ENCODE assay signal across 1 cellular context in the genomic region with DNA sequence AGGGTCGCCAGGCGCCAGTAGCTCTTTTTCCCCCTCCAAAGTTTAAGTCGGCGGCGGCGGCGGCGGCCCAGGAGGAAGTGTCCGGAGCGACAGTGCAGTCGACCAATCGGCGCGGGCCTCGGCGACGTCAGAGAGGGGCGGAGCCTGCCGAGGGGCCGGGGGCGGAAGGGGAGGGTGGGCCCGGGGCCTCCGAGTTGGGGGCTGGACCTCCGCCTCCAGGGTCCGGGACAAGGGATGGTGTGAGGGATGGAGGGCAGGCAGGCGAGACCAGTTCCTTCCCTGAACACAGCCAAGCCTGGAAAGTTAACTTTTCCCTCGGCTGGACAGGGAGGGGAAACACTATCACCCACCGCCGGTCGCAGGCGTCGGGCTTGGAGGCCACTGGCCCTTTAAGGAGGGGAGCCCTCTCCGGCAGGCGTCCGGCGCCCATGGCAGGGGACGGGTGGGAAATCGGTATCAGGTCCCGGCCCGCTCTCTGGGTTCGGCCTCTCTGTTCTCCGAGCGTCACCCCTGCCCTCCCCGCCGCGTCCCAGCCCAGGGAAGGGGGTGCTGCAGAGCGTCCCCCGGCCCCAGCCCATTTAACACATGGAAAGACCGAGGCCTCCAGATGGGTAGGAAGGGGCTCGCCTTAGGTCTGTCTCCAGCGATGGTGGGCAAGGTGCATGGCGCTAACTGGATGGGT.
TF ChIP-seq lines count a peak whose summit lies in the region.

A gene (minus strand): TSS at position 81 of the 682 bp plus-strand sequence. CDS start 744 bp downstream, outside the sequence.

TF ChIP-seq in HepG2, 621 proteins besides CTCF, POLR2A, EP300 and RAD21 (continued from another document and continues in another):
- TF ChIP-seq, protein P1, sequence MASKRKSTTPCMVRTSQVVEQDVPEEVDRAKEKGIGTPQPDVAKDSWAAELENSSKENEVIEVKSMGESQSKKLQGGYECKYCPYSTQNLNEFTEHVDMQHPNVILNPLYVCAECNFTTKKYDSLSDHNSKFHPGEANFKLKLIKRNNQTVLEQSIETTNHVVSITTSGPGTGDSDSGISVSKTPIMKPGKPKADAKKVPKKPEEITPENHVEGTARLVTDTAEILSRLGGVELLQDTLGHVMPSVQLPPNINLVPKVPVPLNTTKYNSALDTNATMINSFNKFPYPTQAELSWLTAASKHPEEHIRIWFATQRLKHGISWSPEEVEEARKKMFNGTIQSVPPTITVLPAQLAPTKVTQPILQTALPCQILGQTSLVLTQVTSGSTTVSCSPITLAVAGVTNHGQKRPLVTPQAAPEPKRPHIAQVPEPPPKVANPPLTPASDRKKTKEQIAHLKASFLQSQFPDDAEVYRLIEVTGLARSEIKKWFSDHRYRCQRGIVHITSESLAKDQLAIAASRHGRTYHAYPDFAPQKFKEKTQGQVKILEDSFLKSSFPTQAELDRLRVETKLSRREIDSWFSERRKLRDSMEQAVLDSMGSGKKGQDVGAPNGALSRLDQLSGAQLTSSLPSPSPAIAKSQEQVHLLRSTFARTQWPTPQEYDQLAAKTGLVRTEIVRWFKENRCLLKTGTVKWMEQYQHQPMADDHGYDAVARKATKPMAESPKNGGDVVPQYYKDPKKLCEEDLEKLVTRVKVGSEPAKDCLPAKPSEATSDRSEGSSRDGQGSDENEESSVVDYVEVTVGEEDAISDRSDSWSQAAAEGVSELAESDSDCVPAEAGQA (IDR thresholded peaks at IDR 0.05; ENCODE audit: low read depth) = no peak
- TF ChIP-seq, protein P1 (CRISPR knock-in tag; IDR thresholded peaks at IDR 0.05; ENCODE audit: borderline replicate concordance) = no peak
- TF ChIP-seq ZSCAN31 (CRISPR knock-in tag; IDR thresholded peaks at IDR 0.05; ENCODE audit: low read depth) (no peak), PAX8 (CRISPR knock-in tag; IDR thresholded peaks at IDR 0.05; ENCODE audit: borderline replicate concordance) (no peak), CEBPG (CRISPR knock-in tag; IDR thresholded peaks at IDR 0.05) (no peak), ZNF382 (CRISPR knock-in tag; IDR thresholded peaks at IDR 0.05; ENCODE audit: borderline replicate concordance) (no peak), NKX3-1 (CRISPR knock-in tag; IDR thresholded peaks at IDR 0.05) (no peak), ATAD3A (CRISPR knock-in tag; IDR thresholded peaks at IDR 0.05) (no peak), CAMTA2 (CRISPR knock-in tag; IDR thresholded peaks at IDR 0.05; ENCODE audit: borderline replicate concordance) (no peak), ZNF44 (CRISPR knock-in tag; IDR thresholded peaks at IDR 0.05) (no peak), ZNF160 (CRISPR knock-in tag; IDR thresholded peaks at IDR 0.05) (no peak), MIER2 (CRISPR knock-in tag; IDR thresholded peaks at IDR 0.05) (no peak), ZNF788 (CRISPR knock-in tag; IDR thresholded peaks at IDR 0.05; ENCODE audit: borderline replicate concordance) (peak; percentile 56; the same call in 1 of the 2 replicates), POLR2AphosphoS5 (IDR thresholded peaks at IDR 0.05; ENCODE audit: low read depth, low read length) (peak; percentile 39; the same call in 1 of the 2 replicates), HNRNPL (IDR thresholded peaks at IDR 0.05; ENCODE audit: low read depth, low read length) (no peak), ZNF510 (CRISPR knock-in tag; IDR thresholded peaks at IDR 0.05; ENCODE audit: low read depth) (no peak), ZNF232 (CRISPR knock-in tag; IDR thresholded peaks at IDR 0.05; ENCODE audit: borderline replicate concordance) (no peak), ZNF777 (CRISPR knock-in tag; IDR thresholded peaks at IDR 0.05) (no peak), ZNF776 (CRISPR knock-in tag; IDR thresholded peaks at IDR 0.05) (no peak), SMAD1 (CRISPR knock-in tag; IDR thresholded peaks at IDR 0.05; ENCODE audit: borderline replicate concordance, low read depth) (no peak)
- TF ChIP-seq, protein P2, sequence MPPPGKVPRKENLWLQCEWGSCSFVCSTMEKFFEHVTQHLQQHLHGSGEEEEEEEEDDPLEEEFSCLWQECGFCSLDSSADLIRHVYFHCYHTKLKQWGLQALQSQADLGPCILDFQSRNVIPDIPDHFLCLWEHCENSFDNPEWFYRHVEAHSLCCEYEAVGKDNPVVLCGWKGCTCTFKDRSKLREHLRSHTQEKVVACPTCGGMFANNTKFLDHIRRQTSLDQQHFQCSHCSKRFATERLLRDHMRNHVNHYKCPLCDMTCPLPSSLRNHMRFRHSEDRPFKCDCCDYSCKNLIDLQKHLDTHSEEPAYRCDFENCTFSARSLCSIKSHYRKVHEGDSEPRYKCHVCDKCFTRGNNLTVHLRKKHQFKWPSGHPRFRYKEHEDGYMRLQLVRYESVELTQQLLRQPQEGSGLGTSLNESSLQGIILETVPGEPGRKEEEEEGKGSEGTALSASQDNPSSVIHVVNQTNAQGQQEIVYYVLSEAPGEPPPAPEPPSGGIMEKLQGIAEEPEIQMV (CRISPR knock-in tag; IDR thresholded peaks at IDR 0.05; ENCODE audit: low read depth) = no peak
- TF ChIP-seq, protein P3, sequence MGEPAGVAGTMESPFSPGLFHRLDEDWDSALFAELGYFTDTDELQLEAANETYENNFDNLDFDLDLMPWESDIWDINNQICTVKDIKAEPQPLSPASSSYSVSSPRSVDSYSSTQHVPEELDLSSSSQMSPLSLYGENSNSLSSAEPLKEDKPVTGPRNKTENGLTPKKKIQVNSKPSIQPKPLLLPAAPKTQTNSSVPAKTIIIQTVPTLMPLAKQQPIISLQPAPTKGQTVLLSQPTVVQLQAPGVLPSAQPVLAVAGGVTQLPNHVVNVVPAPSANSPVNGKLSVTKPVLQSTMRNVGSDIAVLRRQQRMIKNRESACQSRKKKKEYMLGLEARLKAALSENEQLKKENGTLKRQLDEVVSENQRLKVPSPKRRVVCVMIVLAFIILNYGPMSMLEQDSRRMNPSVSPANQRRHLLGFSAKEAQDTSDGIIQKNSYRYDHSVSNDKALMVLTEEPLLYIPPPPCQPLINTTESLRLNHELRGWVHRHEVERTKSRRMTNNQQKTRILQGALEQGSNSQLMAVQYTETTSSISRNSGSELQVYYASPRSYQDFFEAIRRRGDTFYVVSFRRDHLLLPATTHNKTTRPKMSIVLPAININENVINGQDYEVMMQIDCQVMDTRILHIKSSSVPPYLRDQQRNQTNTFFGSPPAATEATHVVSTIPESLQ (CRISPR knock-in tag; conservative IDR thresholded peaks at IDR 0.05) = no peak
- TF ChIP-seq, protein P4, sequence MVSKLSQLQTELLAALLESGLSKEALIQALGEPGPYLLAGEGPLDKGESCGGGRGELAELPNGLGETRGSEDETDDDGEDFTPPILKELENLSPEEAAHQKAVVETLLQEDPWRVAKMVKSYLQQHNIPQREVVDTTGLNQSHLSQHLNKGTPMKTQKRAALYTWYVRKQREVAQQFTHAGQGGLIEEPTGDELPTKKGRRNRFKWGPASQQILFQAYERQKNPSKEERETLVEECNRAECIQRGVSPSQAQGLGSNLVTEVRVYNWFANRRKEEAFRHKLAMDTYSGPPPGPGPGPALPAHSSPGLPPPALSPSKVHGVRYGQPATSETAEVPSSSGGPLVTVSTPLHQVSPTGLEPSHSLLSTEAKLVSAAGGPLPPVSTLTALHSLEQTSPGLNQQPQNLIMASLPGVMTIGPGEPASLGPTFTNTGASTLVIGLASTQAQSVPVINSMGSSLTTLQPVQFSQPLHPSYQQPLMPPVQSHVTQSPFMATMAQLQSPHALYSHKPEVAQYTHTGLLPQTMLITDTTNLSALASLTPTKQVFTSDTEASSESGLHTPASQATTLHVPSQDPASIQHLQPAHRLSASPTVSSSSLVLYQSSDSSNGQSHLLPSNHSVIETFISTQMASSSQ (IDR thresholded peaks at IDR 0.05; ENCODE audit: low read depth) = no peak
- TF ChIP-seq, protein P4 (CRISPR knock-in tag; IDR thresholded peaks at IDR 0.05; ENCODE audit: borderline replicate concordance) = no peak
- TF ChIP-seq, protein P5, sequence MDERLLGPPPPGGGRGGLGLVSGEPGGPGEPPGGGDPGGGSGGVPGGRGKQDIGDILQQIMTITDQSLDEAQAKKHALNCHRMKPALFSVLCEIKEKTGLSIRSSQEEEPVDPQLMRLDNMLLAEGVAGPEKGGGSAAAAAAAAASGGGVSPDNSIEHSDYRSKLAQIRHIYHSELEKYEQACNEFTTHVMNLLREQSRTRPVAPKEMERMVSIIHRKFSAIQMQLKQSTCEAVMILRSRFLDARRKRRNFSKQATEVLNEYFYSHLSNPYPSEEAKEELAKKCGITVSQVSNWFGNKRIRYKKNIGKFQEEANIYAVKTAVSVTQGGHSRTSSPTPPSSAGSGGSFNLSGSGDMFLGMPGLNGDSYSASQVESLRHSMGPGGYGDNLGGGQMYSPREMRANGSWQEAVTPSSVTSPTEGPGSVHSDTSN (CRISPR knock-in tag; IDR thresholded peaks at IDR 0.05) = peak; percentile 89
- TF ChIP-seq, protein P6, sequence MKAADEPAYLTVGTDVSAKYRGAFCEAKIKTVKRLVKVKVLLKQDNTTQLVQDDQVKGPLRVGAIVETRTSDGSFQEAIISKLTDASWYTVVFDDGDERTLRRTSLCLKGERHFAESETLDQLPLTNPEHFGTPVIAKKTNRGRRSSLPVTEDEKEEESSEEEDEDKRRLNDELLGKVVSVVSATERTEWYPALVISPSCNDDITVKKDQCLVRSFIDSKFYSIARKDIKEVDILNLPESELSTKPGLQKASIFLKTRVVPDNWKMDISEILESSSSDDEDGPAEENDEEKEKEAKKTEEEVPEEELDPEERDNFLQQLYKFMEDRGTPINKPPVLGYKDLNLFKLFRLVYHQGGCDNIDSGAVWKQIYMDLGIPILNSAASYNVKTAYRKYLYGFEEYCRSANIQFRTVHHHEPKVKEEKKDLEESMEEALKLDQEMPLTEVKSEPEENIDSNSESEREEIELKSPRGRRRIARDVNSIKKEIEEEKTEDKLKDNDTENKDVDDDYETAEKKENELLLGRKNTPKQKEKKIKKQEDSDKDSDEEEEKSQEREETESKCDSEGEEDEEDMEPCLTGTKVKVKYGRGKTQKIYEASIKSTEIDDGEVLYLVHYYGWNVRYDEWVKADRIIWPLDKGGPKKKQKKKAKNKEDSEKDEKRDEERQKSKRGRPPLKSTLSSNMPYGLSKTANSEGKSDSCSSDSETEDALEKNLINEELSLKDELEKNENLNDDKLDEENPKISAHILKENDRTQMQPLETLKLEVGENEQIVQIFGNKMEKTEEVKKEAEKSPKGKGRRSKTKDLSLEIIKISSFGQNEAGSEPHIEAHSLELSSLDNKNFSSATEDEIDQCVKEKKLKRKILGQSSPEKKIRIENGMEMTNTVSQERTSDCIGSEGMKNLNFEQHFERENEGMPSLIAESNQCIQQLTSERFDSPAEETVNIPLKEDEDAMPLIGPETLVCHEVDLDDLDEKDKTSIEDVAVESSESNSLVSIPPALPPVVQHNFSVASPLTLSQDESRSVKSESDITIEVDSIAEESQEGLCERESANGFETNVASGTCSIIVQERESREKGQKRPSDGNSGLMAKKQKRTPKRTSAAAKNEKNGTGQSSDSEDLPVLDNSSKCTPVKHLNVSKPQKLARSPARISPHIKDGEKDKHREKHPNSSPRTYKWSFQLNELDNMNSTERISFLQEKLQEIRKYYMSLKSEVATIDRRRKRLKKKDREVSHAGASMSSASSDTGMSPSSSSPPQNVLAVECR (CRISPR knock-in tag; IDR thresholded peaks at IDR 0.05; ENCODE audit: borderline replicate concordance) = peak; percentile 66
